14 cellular contexts compared by ENCODE assay signal in the genomic region with DNA sequence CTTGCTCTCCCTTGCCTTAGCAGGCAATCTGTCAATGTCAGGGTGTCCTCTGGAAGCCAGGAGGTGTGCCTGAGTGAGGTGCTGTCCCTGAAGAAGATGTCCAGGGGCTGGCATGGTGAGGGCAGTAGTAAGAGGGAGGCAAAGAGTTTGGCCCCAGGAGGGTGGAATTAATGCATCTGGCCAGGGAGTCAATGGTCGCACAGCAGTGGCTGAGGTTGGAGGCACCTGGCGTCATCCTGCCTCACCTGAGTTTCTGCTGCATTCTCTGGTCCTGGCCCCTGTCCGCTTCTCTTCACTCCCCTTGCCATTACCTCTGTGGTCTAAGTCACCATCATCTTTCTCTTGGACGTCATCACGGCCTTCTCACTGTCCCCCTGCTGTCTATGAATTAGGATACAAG.
"Had no signal": no experiment of that assay in that cellular context is flagged by ENCODE, and none has a peak within 500 bp of the region (broad histone marks: within the 10 kb centered on the region; RNA-seq: fewer than 3 reads in every experiment).

No MANE protein-coding gene starts in this region.

- H3K4me1 Mint-ChIP-seq: activated CD4-positive, alpha-beta T cell treated with anti-CD3 and anti-CD28 coated beads, Interleukin-2, amount 10 ng/mL, durations not matched to agents 24 days and 14 days; activated CD8-positive, alpha-beta memory T cell treated with anti-CD3 and anti-CD28 coated beads, Interleukin-2, amount 10 ng/mL, durations not matched to agents 7 days and 5 days; activated naive CD4-positive, alpha-beta T cell treated with anti-CD3 and anti-CD28 coated beads, Interleukin-2, amount 50 U/mL, for 24 hours; T-cell had no signal

- DNase-seq: activated B cell treated with CpG ODN at 0.5 μM for 24 hours; activated CD4-positive, alpha-beta T cell treated with anti-CD3 and anti-CD28 coated beads for 1 hour; activated CD8-positive, alpha-beta memory T cell treated with anti-CD3 and anti-CD28 coated beads, Interleukin-2, amount 10 ng/mL, durations not matched to agents 7 days and 5 days; activated effector memory CD4-positive, alpha-beta T cell treated with Interleukin-2 at 50 U/mL for 16 hours; activated naive CD4-positive, alpha-beta T cell; activated T-cell treated with anti-CD3 and anti-CD28 coated beads, Interleukin-2, amount 50 U/mL, for 24 hours; NCI-H187 treated with DMSO at 0.1 percent for 48 hours; NCI-H2081 treated with DMSO at 0.1 percent for 48 hours had no signal

- H3K27ac ChIP-seq: breast epithelium, SK-N-MC had no signal

- H3K4me3 ChIP-seq: breast epithelium, SK-N-MC had no signal

- H3K27me3 ChIP-seq: breast epithelium had no signal

- H3K4me3 Mint-ChIP-seq: activated B cell treated with CpG ODN at 0.5 μM for 24 hours; activated CD4-positive, alpha-beta T cell treated with anti-CD3 and anti-CD28 coated beads, Interleukin-2, amount 10 ng/mL, durations not matched to agents 24 days and 14 days; activated CD8-positive, alpha-beta memory T cell treated with anti-CD3 and anti-CD28 coated beads, Interleukin-2, amount 10 ng/mL, durations not matched to agents 7 days and 5 days; activated naive CD4-positive, alpha-beta T cell treated with anti-CD3 and anti-CD28 coated beads, Interleukin-2, amount 50 U/mL, for 24 hours; activated T-cell treated with anti-CD3 and anti-CD28 coated beads, Interleukin-2, amount 50 U/mL, for 24 hours; activated T-helper 1 cell treated with anti-CD3 and anti-CD28 coated beads, Interleukin-12 subunit alpha, Interleukin-12 subunit beta, Interleukin-2, Interleukin-4 antibody, amounts not matched to agents 30 ng/mL and 10 ng/mL and 1 ng/mL, durations not matched to agents 14 hours and 24 hours and 36 hours; T-cell had no signal

- H3K27ac Mint-ChIP-seq: activated B cell treated with CpG ODN at 0.5 μM for 24 hours; activated CD4-positive, alpha-beta T cell treated with anti-CD3 and anti-CD28 coated beads, Interleukin-2, amount 10 ng/mL, durations not matched to agents 24 days and 14 days; activated CD8-positive, alpha-beta memory T cell treated with anti-CD3 and anti-CD28 coated beads, Interleukin-2, amount 10 ng/mL, durations not matched to agents 7 days and 5 days; activated naive CD4-positive, alpha-beta T cell treated with anti-CD3 and anti-CD28 coated beads, Interleukin-2, amount 50 U/mL, for 24 hours; activated T-cell treated with anti-CD3 and anti-CD28 coated beads, Interleukin-2, amount 50 U/mL, for 24 hours; activated T-helper 1 cell treated with anti-CD3 and anti-CD28 coated beads, Interleukin-12 subunit alpha, Interleukin-12 subunit beta, Interleukin-2, Interleukin-4 antibody, amounts not matched to agents 30 ng/mL and 10 ng/mL and 1 ng/mL, durations not matched to agents 14 hours and 24 hours and 36 hours; T-cell had no signal

- H3K9me3 ChIP-seq: breast epithelium had no signal

- H3K36me3 ChIP-seq: breast epithelium had no signal

- H3K36me3 Mint-ChIP-seq: activated CD8-positive, alpha-beta memory T cell treated with anti-CD3 and anti-CD28 coated beads, Interleukin-2, amount 10 ng/mL, durations not matched to agents 7 days and 5 days; activated naive CD4-positive, alpha-beta T cell treated with anti-CD3 and anti-CD28 coated beads, Interleukin-2, amount 50 U/mL, for 24 hours; T-cell had no signal

- H3K4me1 ChIP-seq: breast epithelium had no signal
